In genomic region chr16:70250748-70251650, GRCh38 we compare ENCODE assay signal across 1 cellular context.
A peak's percentile ranks its signal among the peaks of the same experiment; 100 is the strongest.
TF ChIP-seq lines count a peak whose summit lies in the region.

No MANE protein-coding gene starts in this region.

TF ChIP-seq in HepG2, 621 proteins besides CTCF, POLR2A, EP300 and RAD21 (continued from another document and continues in another):
- TF ChIP-seq ZNF343 (CRISPR knock-in tag; IDR thresholded peaks at IDR 0.05) (no peak), ZGPAT (CRISPR knock-in tag; IDR thresholded peaks at IDR 0.05) (peak; percentile 43; the same call in 1 of the 2 replicates), NFIC (IDR thresholded peaks at IDR 0.05; ENCODE audit: low read length) (no peak), WIZ (CRISPR knock-in tag; IDR thresholded peaks at IDR 0.05) (no peak), ZNF556 (CRISPR knock-in tag; IDR thresholded peaks at IDR 0.05; ENCODE audit: borderline replicate concordance) (no peak; the same call in 1 of the 2 replicates), SCMH1 (CRISPR knock-in tag; IDR thresholded peaks at IDR 0.05; ENCODE audit: borderline replicate concordance) (no peak), NFIB (CRISPR knock-in tag; IDR thresholded peaks at IDR 0.05; ENCODE audit: borderline replicate concordance) (no peak), ZNF674 (CRISPR knock-in tag; IDR thresholded peaks at IDR 0.05; ENCODE audit: low read depth) (0 out of 2 replicates have a peak, but pooled peaks have one; percentile 49), FIP1L1 (IDR thresholded peaks at IDR 0.05; ENCODE audit: borderline replicate concordance, insufficient read depth, low read depth, low read length) (no peak), ZFP82 (CRISPR knock-in tag; IDR thresholded peaks at IDR 0.05; ENCODE audit: borderline replicate concordance) (no peak; the same call in 1 of the 2 replicates), FOXP4 (CRISPR knock-in tag; IDR thresholded peaks at IDR 0.05) (no peak), EEA1 (CRISPR knock-in tag; IDR thresholded peaks at IDR 0.05; ENCODE audit: borderline replicate concordance) (peak; percentile 88), ZNF503 (CRISPR knock-in tag; IDR thresholded peaks at IDR 0.05) (no peak), ZMAT3 (CRISPR knock-in tag; conservative IDR thresholded peaks at IDR 0.05) (0 out of 2 replicates have a peak, but pooled peaks have one; percentile 18), FOXC1 (CRISPR knock-in tag; IDR thresholded peaks at IDR 0.05; ENCODE audit: borderline replicate concordance) (0 out of 2 replicates have a peak, but pooled peaks have one; percentile 75), MXD3 (CRISPR knock-in tag; IDR thresholded peaks at IDR 0.05) (peak; percentile 82), ZBED4 (CRISPR knock-in tag; IDR thresholded peaks at IDR 0.05; ENCODE audit: borderline replicate concordance) (no peak), RERE (CRISPR knock-in tag; IDR thresholded peaks at IDR 0.05; ENCODE audit: low read depth) (no peak), IRF1 (CRISPR knock-in tag; IDR thresholded peaks at IDR 0.05; ENCODE audit: low read depth) (peak; percentile 87; the same call in 1 of the 2 replicates), ZBTB4 (CRISPR knock-in tag; IDR thresholded peaks at IDR 0.05; ENCODE audit: borderline replicate concordance) (no peak), ZNF816 (CRISPR knock-in tag; IDR thresholded peaks at IDR 0.05; ENCODE audit: borderline replicate concordance) (no peak), JUN (CRISPR knock-in tag; IDR thresholded peaks at IDR 0.05) (no peak), CSRNP1 (CRISPR knock-in tag; IDR thresholded peaks at IDR 0.05) (no peak), MYNN (CRISPR knock-in tag; IDR thresholded peaks at IDR 0.05; ENCODE audit: low read depth) (no peak), IKZF4 (CRISPR knock-in tag; IDR thresholded peaks at IDR 0.05; ENCODE audit: borderline replicate concordance, low read depth, not compliant biosample characterization) (no peak), ZNF263 (CRISPR knock-in tag; IDR thresholded peaks at IDR 0.05) (peak; percentile 54), HINFP (CRISPR knock-in tag; IDR thresholded peaks at IDR 0.05; ENCODE audit: low read depth) (peak; percentile 76), ZNF558 (CRISPR knock-in tag; IDR thresholded peaks at IDR 0.05; ENCODE audit: borderline replicate concordance) (peak; percentile 18; the same call in 1 of the 2 replicates), ZNF841 (CRISPR knock-in tag; IDR thresholded peaks at IDR 0.05; ENCODE audit: borderline replicate concordance) (no peak), ZNF737 (CRISPR knock-in tag; IDR thresholded peaks at IDR 0.05; ENCODE audit: borderline replicate concordance) (no peak)
